22 cellular contexts compared by ENCODE assay signal in the genomic region with DNA sequence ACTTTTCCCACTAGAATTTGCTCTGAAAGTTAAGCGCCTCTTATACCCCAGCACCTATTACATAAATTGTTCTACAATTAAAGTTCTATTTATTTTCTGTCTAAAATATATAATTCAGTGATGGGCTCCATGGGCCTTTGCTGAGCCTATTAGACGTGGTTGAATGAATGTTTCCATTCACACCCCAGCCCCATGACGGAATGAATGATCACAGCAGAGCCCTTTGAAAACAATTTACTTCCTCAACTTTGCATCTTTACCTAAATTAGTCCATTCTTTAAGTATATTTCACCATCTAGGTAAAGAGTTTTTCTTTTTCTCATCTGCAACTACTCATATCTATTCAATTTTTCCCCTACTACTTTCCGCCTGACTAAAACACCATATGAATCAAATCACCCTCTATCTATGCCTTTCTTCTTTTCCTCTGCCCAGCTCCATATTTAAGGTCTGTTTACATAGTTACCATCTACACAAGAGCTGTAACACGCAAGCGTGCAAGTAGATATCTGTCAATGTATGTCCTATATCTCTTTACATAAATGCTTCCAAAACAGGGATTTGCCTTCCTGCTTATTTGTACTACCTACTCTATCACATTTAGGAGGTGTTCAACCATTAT.
"Had no signal": no experiment of that assay in that cellular context is flagged by ENCODE, and none has a peak within 500 bp of the region (broad histone marks: within the 10 kb centered on the region; RNA-seq: fewer than 3 reads in every experiment).

No MANE protein-coding gene starts in this region.

- H3K27ac ChIP-seq: dorsolateral prefrontal cortex, lower lobe of right lung, neutrophil, psoas muscle, right lobe of liver, stomach, thoracic aorta, transverse colon had no signal

- H3K27me3 Mint-ChIP-seq: memory B cell had no signal

- H3K4me3 Mint-ChIP-seq: memory B cell; naive thymus-derived CD4-positive, alpha-beta T cell had no signal

- H3K36me3 ChIP-seq: lower lobe of right lung, neutrophil, right lobe of liver, stomach, thoracic aorta, transverse colon had no signal

- H3K4me3 ChIP-seq: dorsolateral prefrontal cortex, lower lobe of right lung, psoas muscle, right lobe of liver, stomach, thoracic aorta, transverse colon had no signal

- H3K36me3 Mint-ChIP-seq: memory B cell had no signal

- H3K4me1 Mint-ChIP-seq: naive thymus-derived CD4-positive, alpha-beta T cell had no signal

- H3K27me3 ChIP-seq: dorsolateral prefrontal cortex, neutrophil, right lobe of liver, stomach, transverse colon had no signal

- H3K4me1 ChIP-seq: lower lobe of right lung, psoas muscle, right lobe of liver had no signal

- H3K9me3 Mint-ChIP-seq: memory B cell had no signal

- H3K27ac Mint-ChIP-seq: memory B cell; naive thymus-derived CD4-positive, alpha-beta T cell had no signal

- H3K9me3 ChIP-seq: lower lobe of right lung, neutrophil, psoas muscle, right lobe of liver, stomach, thoracic aorta, transverse colon had no signal

- DNase-seq: cortex of kidney; dorsolateral prefrontal cortex; effector memory CD4-positive, alpha-beta T cell; islet precursor cell; lower lobe of right lung; midbrain; naive thymus-derived CD4-positive, alpha-beta T cell; psoas muscle; retina; right lobe of liver; stimulated activated CD4-positive, alpha-beta T cell treated with anti-CD3 and anti-CD28 coated beads, Interleukin-15, amount 100 ng/mL, for 24 hours; stimulated activated CD4-positive, alpha-beta T cell treated with anti-CD3 and anti-CD28 coated beads, Interleukin-2, amount 100 ng/mL, for 24 hours; stimulated activated CD4-positive, alpha-beta T cell treated with anti-CD3 and anti-CD28 coated beads, Interleukin-4, amount 100 ng/mL, for 4 hours; stimulated activated naive CD4-positive, alpha-beta T cell; stomach; substantia nigra; transverse colon had no signal

- ATAC-seq: esophagus mucosa; left lobe of liver; lower lobe of right lung; naive thymus-derived CD4-positive, alpha-beta T cell; psoas muscle; right lobe of liver had no signal
